Comparison of ENCODE assay signal across 23 cellular contexts in genomic region chrX:131235768-131236167, GRCh38. TPM values are rescaled to one million over a fixed set of nuclear protein-coding genes. Genes with fewer than 3 reads are reported as not detected.
DNase-seq lines count a peak whose midpoint lies in the region; ATAC-seq, FAIRE-seq and TF ChIP-seq lines count a peak whose summit lies in the region.
"Had no signal": no experiment of that assay in that cellular context is flagged by ENCODE, and none has a peak within 500 bp of the region (broad histone marks: within the 10 kb centered on the region; RNA-seq: fewer than 3 reads in every experiment).

No MANE protein-coding gene starts in this region.

- H3K9me3 ChIP-seq in BLaER1 treated with 17β-estradiol and CSF1 and Interleukin-3, amounts not matched to agents 10 nM and 100 nM (replicated peaks in 1 of 11) = no peaks in the 10 kb centered on the region
- H3K9me3 ChIP-seq in SJCRH30 (replicated peaks) = no peaks in the 10 kb centered on the region
- H3K9me3 ChIP-seq in muscle layer of duodenum (ENCODE audit: control insufficient read depth in 1 of 2, low read length in 2 of 2) = no peaks in the 10 kb centered on the region
- no peaks in the 10 kb centered on the region for H3K9me3 ChIP-seq in Peyer's patch
- no peaks in the 10 kb centered on the region for H3K9me3 ChIP-seq in pancreas
- H3K9me3 ChIP-seq: A549, HAP-1 had no signal

- ATAC-seq in pancreas = no peak
- no peak for ATAC-seq in GM18517 (IDR thresholded peaks at IDR 0.05; ENCODE audit: unreplicated experiment)
- ATAC-seq in HG03095 (IDR thresholded peaks at IDR 0.05; ENCODE audit: unreplicated experiment) = no peak
- ATAC-seq: A549, GM23338 had no signal

- H3K4me1 ChIP-seq in BLaER1 treated with 17β-estradiol and CSF1 and Interleukin-3, amounts not matched to agents 10 nM and 100 nM = peaks cover 10 to 28% (median 24%) of the 10 kb centered on the region in 10 experiments
- peaks cover 8% of the 10 kb centered on the region for H3K4me1 ChIP-seq in SJCRH30
- no peaks in the 10 kb centered on the region for H3K4me1 ChIP-seq in muscle layer of duodenum (ENCODE audit: control insufficient read depth in 1 of 2, insufficient read depth in 2 of 2, low read length in 2 of 2)
- no peaks in the 10 kb centered on the region for H3K4me1 ChIP-seq in Peyer's patch
- no peaks in the 10 kb centered on the region for H3K4me1 ChIP-seq in pancreas
- H3K4me1 ChIP-seq: A549, HAP-1 had no signal

- FAIRE-seq in pancreas (lab: Jason Lieb, UNC) = no peak
- FAIRE-seq: A549, D721Med, G401.6 had no signal

- peaks cover 91 to 100% (median 100%) of the 10 kb centered on the region in 11 experiments for H3K27me3 ChIP-seq in BLaER1 treated with 17β-estradiol and CSF1 and Interleukin-3, amounts not matched to agents 10 nM and 100 nM
- H3K27me3 ChIP-seq in SJCRH30 (no peaks in the 10 kb centered on the region), muscle layer of duodenum (ENCODE audit: low read depth, low read length) (no peaks in the 10 kb centered on the region), Peyer's patch (no peaks in the 10 kb centered on the region), pancreas (no peaks in the 10 kb centered on the region)

- no peaks in the 10 kb centered on the region for H3K36me3 ChIP-seq in BLaER1 treated with 17β-estradiol and CSF1 and Interleukin-3, amounts not matched to agents 10 nM and 100 nM
- H3K36me3 ChIP-seq in SJCRH30 = no peaks in the 10 kb centered on the region
- no peaks in the 10 kb centered on the region for H3K36me3 ChIP-seq in muscle layer of duodenum (ENCODE audit: control insufficient read depth in 1 of 2, insufficient read depth in 2 of 2, low read length in 2 of 2)
- H3K36me3 ChIP-seq in Peyer's patch = no peaks in the 10 kb centered on the region
- no peaks in the 10 kb centered on the region for H3K36me3 ChIP-seq in pancreas
- H3K36me3 ChIP-seq: HAP-1 had no signal

- no peaks in the 10 kb centered on the region; a peak in 2 of 22 replicates for H4K20me1 ChIP-seq in BLaER1 treated with 17β-estradiol and CSF1 and Interleukin-3, amounts not matched to agents 10 nM and 100 nM

- DNase-seq in Ammon's horn (ENCODE audit: low spot score) (peak; percentile 2), SJCRH30 (peak in 1 of 2 experiments; percentile 34), Peyer's patch (no peak), pancreas (no peak)
- DNase-seq: 8988T; ACHN; AML-193; CD4-positive, alpha-beta T cell; CD8-positive, alpha-beta memory T cell; DMS 273 treated with DMSO at 0.1 percent for 48 hours; DND-41; HFFc6 had no signal

- TF ChIP-seq CTCF in Peyer's patch (IDR thresholded peaks at IDR 0.05) (no peak), pancreas (IDR thresholded peaks at IDR 0.05) (no peak)

- no peak for TF ChIP-seq POLR2A in Peyer's patch (IDR thresholded peaks at IDR 0.05)

- intact Hi-C loops in pancreas (cut with DNase I) = no loop called here

- no peak overlapping the region for H3K9ac ChIP-seq in BLaER1 treated with 17β-estradiol and CSF1 and Interleukin-3, amounts not matched to agents 10 nM and 100 nM

- H3K27ac ChIP-seq in BLaER1 treated with 17β-estradiol and CSF1 and Interleukin-3, amounts not matched to agents 10 nM and 100 nM = peak overlapping the region in 6 of 11 experiments; percentile 17 to 61 (median 50); a peak in 7 of 22 replicates
- H3K27ac ChIP-seq in SJCRH30 (peak overlapping the region; percentile 72), muscle layer of duodenum (ENCODE audit: low read length) (peak overlapping the region; percentile 23), Peyer's patch (no peak overlapping the region), pancreas (no peak overlapping the region)
- H3K27ac ChIP-seq: A549 had no signal

- no peak overlapping the region for H3K4me3 ChIP-seq in BLaER1 treated with 17β-estradiol and CSF1 and Interleukin-3, amounts not matched to agents 10 nM and 100 nM
- H3K4me3 ChIP-seq in SJCRH30 (no peak overlapping the region), muscle layer of duodenum (ENCODE audit: low read depth in 1 of 2, low read length in 2 of 2) (no peak overlapping the region), Peyer's patch (no peak overlapping the region), pancreas (no peak overlapping the region)
- H3K4me3 ChIP-seq: A549, GM23338, HAP-1 had no signal

- WGBS in pancreas, 2 donors = 71 to 88% methylated on average over 2 of the region's 2 CpGs

- peak overlapping the region in 10 of 11 experiments; percentile 39 to 72 (median 54); a peak in 20 of 22 replicates for H3K4me2 ChIP-seq in BLaER1 treated with 17β-estradiol and CSF1 and Interleukin-3, amounts not matched to agents 10 nM and 100 nM
- H3K4me2 ChIP-seq: A549, GM23338 had no signal

RNA-seq across cellular contexts. Expression of gene IGSF1, which starts 53.3 kb away (rescaled TPM):
- total RNA-seq in SJCRH30 (2014; rRNA removed; shearing (Covaris generic)) = not detected in 2 replicates
- total RNA-seq in Peyer's patch (not detected), pancreas (1 to 10 TPM in 3 of 6 donors, under 1 TPM in 3; 0.38 to 2.0 (median 1.2) TPM)
- polyA plus RNA-seq in pancreas = 1 to 10 TPM in 1 of 2 donors, under 1 TPM in 1; 0.38 to 1.5 TPM
- total RNA-seq: CD4-positive, alpha-beta T cell; CD8-positive, alpha-beta memory T cell; HFFc6 had no signal
- polyA plus RNA-seq: BJ; CD14-positive monocyte; CD8-positive, alpha-beta memory T cell had no signal

Comparison
In these comparisons a context has a peak if more than half of its experiments do, and no peak if none do; other contexts are left out.
1. H3K27ac ChIP-seq: peak in BLaER1 treated with 17β-estradiol and CSF1 and Interleukin-3, amounts not matched to agents 10 nM and 100 nM (6 of 11), SJCRH30 (single experiment) and muscle layer of duodenum (single experiment); none in Peyer's patch (0 of 4) and pancreas (0 of 4).